In genomic region chr3:127652246-127652995, GRCh38 we compare ENCODE assay signal across 8 cellular contexts. TPM values are rescaled to one million over a fixed set of nuclear protein-coding genes. Genes with fewer than 3 reads are reported as not detected.
A peak's percentile ranks its signal among the peaks of the same experiment; 100 is the strongest.
DNase-seq lines count a peak whose midpoint lies in the region; ATAC-seq, FAIRE-seq and TF ChIP-seq lines count a peak whose summit lies in the region.

No MANE protein-coding gene starts in this region.

- H3K27me3 Mint-ChIP-seq in stimulated activated naive B cell treated with anti-CD40 and anti-IgM and Interleukin-4, amounts not matched to agents 10 μg/mL and 1 μg/mL and 100 μg/mL, for 72 hours, result no peaks in the 10 kb centered on the region

- no TSS peak for BruUV-seq in HCT116 (replicated peaks; lab: Mats Ljungman, UMichigan)

- intact Hi-C loops in HCT116 (cut with micrococcal nuclease) (loop anchor here (1.0 to 10.0 kb wide), 4 partner anchors 179 to 481 kb away; no protein-coding TSS in a partner anchor), kidney (cut with DNase I) (no loop called here)

- no peaks in the 10 kb centered on the region for H3K36me3 ChIP-seq in HCT116 (ENCODE audit: control insufficient read depth in 1 of 2, insufficient read depth in 2 of 2, low read length in 2 of 2)
- H3K36me3 ChIP-seq in bronchial epithelial cell (ENCODE audit: control insufficient read depth, insufficient read depth, low read length), result no peaks in the 10 kb centered on the region
- H3K36me3 ChIP-seq in kidney (ENCODE audit: control insufficient read depth in 1 of 2, insufficient read depth in 2 of 2, low read length in 2 of 2), result no peaks in the 10 kb centered on the region

- RAD21 ChIA-PET in HCT116 (lab: Charles Lee; ENCODE audit: low non-redundant PET in 1 of 2, low total read pairs in 2 of 2, uncharacterized antibody in 2 of 2, unreplicated experiment in 2 of 2), result interaction anchor here (0.6 to 1.1 kb wide), 2 partner anchors 42 to 397 kb away, joined by 6 read pairs; no protein-coding TSS in a partner anchor

- ATAC-seq in HCT116 (peak; percentile 94), GM21447 (IDR thresholded peaks at IDR 0.05; ENCODE audit: unreplicated experiment) (no peak), GM21381 (IDR thresholded peaks at IDR 0.05; ENCODE audit: unreplicated experiment) (no peak)
- ATAC-seq in stimulated activated naive B cell treated with anti-CD40 and anti-IgM and Interleukin-4, amounts not matched to agents 10 μg/mL and 1 μg/mL and 100 μg/mL, for 72 hours (replicated peaks), result peak; percentile 69 to 88

- no peaks in the 10 kb centered on the region for H3K36me3 Mint-ChIP-seq in stimulated activated naive B cell treated with anti-CD40 and anti-IgM and Interleukin-4, amounts not matched to agents 10 μg/mL and 1 μg/mL and 100 μg/mL, for 72 hours

- H3K27me3 ChIP-seq in HCT116 (ENCODE audit: insufficient read depth, low read length) (no peaks in the 10 kb centered on the region), bronchial epithelial cell (ENCODE audit: control insufficient read depth, insufficient read depth, low read length) (no peaks in the 10 kb centered on the region)

- POLR2A ChIA-PET in HCT116 (lab: Charles Lee), result no interaction called here

- H2AFZ ChIP-seq in HCT116 (ENCODE audit: low read depth, low read length, poor library complexity, severe bottlenecking), result no peak overlapping the region

- H3K4me3 ChIP-seq in HCT116 (replicated peaks in 1 of 2; ENCODE audit: low read depth in 1 of 2, low read length in 2 of 2) (no peak overlapping the region), bronchial epithelial cell (ENCODE audit: low read depth, low read length) (no peak overlapping the region), kidney (ENCODE audit: low read length in 2 of 2) (no peak overlapping the region)

- peak; percentile 97 for TF ChIP-seq RAD21 in HCT116 (IDR thresholded peaks at IDR 0.05; ENCODE audit: low read depth)

- peaks cover 0 to 5% of the 10 kb centered on the region in 2 donors for H3K4me1 Mint-ChIP-seq in stimulated activated naive B cell treated with anti-CD40 and anti-IgM and Interleukin-4, amounts not matched to agents 10 μg/mL and 1 μg/mL and 100 μg/mL, for 72 hours

- no peak overlapping the region for H3K4me2 ChIP-seq in HCT116 (ENCODE audit: low read length)

- no peaks in the 10 kb centered on the region for H4K20me1 ChIP-seq in HCT116 (ENCODE audit: insufficient read depth)

- H3K27ac ChIP-seq in HCT116 (ENCODE audit: low read depth, low read length), result no peak overlapping the region
- H3K27ac ChIP-seq in kidney (ENCODE audit: low read depth in 2 of 2, low read length in 2 of 2), result no peak overlapping the region

- no peak overlapping the region for H3K9ac ChIP-seq in HCT116 (ENCODE audit: low read length)
- no peak overlapping the region for H3K9ac ChIP-seq in kidney (ENCODE audit: low read length in 2 of 2)

- H3K9me3 ChIP-seq in HCT116 (ENCODE audit: control insufficient read depth in 1 of 2, insufficient read depth in 1 of 2, low read depth in 1 of 2, low read length in 2 of 2) (no peaks in the 10 kb centered on the region), kidney (ENCODE audit: control insufficient read depth in 1 of 2, low read length in 2 of 2) (no peaks in the 10 kb centered on the region)

- no peaks in the 10 kb centered on the region for H3K9me2 ChIP-seq in HCT116 (ENCODE audit: insufficient read depth)

- H3K27ac Mint-ChIP-seq in stimulated activated naive B cell treated with anti-CD40 and anti-IgM and Interleukin-4, amounts not matched to agents 10 μg/mL and 1 μg/mL and 100 μg/mL, for 72 hours, result peak overlapping the region; percentile 56

- H3K4me1 ChIP-seq in HCT116 (ENCODE audit: control insufficient read depth in 1 of 2, insufficient read depth in 2 of 2, low read length in 2 of 2) (peaks cover 3 to 15% of the 10 kb centered on the region in 2 experiments), kidney (ENCODE audit: control insufficient read depth in 1 of 2, insufficient read depth in 1 of 2, low read depth in 1 of 2, low read length in 2 of 2) (peaks cover 4 to 9% of the 10 kb centered on the region in 2 donors)

- no peaks in the 10 kb centered on the region for H3K79me2 ChIP-seq in HCT116 (ENCODE audit: insufficient read depth, low read length)

- TF ChIP-seq POLR2A in HCT116 (IDR thresholded peaks at IDR 0.05; ENCODE audit: borderline replicate concordance, extremely low read depth, insufficient read depth, insufficient read length), result no peak

- peak; percentile 37 for DNase-seq in DMS53 treated with DMSO at 0.1 percent for 48 hours (lab: John Stamatoyannopoulos, UW; ENCODE audit: unreplicated experiment)
- peak; percentile 41 for DNase-seq in HCT116 (ENCODE audit: low read depth, low spot score)
- DNase-seq in OCI-M1 (lab: John Stamatoyannopoulos, UW), result peak; percentile 62
- DNase-seq in bronchial epithelial cell (ENCODE audit: low read depth), result peak; percentile 28
- no peak for DNase-seq in kidney
- DNase-seq in stimulated activated naive B cell treated with anti-CD40 and anti-IgM and Interleukin-4, amounts not matched to agents 10 μg/mL and 1 μg/mL and 100 μg/mL, for 72 hours, result peak; percentile 12

- CTCF ChIA-PET in HCT116 (lab: Charles Lee), result interaction anchor here (1.2 to 2.1 kb wide), 6 partner anchors 9 to 481 kb away, joined by 3 to 6 read pairs (median 4); no protein-coding TSS in a partner anchor

- H3K4me3 Mint-ChIP-seq in stimulated activated naive B cell treated with anti-CD40 and anti-IgM and Interleukin-4, amounts not matched to agents 10 μg/mL and 1 μg/mL and 100 μg/mL, for 72 hours, result no peak overlapping the region

- H3K9me3 Mint-ChIP-seq in stimulated activated naive B cell treated with anti-CD40 and anti-IgM and Interleukin-4, amounts not matched to agents 10 μg/mL and 1 μg/mL and 100 μg/mL, for 72 hours, result no peaks in the 10 kb centered on the region

- FAIRE-seq in bronchial epithelial cell (lab: Jason Lieb, UNC) (no peak), kidney (lab: Jason Lieb, UNC) (no peak)

- peak; percentile 82 to 94 (median 91) for TF ChIP-seq CTCF in HCT116 (IDR thresholded peaks at IDR 0.05 in 2 of 3, conservative IDR thresholded peaks at IDR 0.05 in 1 of 3; ENCODE audit: borderline replicate concordance in 1 of 3, insufficient read depth in 1 of 3, low read depth in 2 of 3, low read length in 2 of 3)
- TF ChIP-seq CTCF in bronchial epithelial cell (IDR thresholded peaks at IDR 0.05; ENCODE audit: insufficient read depth, low read length, severe bottlenecking), result peak; percentile 89
- TF ChIP-seq CTCF in kidney (IDR thresholded peaks at IDR 0.05; ENCODE audit: borderline replicate concordance, extremely low read depth, insufficient read depth), result peak; percentile 74

TF ChIP-seq in HCT116, 20 proteins besides CTCF, POLR2A, EP300 and RAD21:
- TF ChIP-seq POLR2AphosphoS5 (IDR thresholded peaks at IDR 0.05; ENCODE audit: low read depth, low read length) (no peak), EZH2phosphoT487 (IDR thresholded peaks at IDR 0.05; ENCODE audit: borderline replicate concordance) (no peak), ZFX (IDR thresholded peaks at IDR 0.05) (no peak)
- TF ChIP-seq, protein P1, sequence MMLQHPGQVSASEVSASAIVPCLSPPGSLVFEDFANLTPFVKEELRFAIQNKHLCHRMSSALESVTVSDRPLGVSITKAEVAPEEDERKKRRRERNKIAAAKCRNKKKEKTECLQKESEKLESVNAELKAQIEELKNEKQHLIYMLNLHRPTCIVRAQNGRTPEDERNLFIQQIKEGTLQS (IDR thresholded peaks at IDR 0.05), result no peak

RNA-seq across cellular contexts. Expression of gene ABTB1, which starts 20.3 kb away (rescaled TPM):
- 19.4 TPM for total RNA-seq in HCT116 (2021; ENCODE audit: unreplicated experiment)
- polyA plus RNA-seq in HCT116 (2012), result 16.2 and 19.6 TPM in 2 replicates
- total RNA-seq in bronchial epithelial cell, result 4.7 and 5.8 TPM in 2 replicates
- 29.2 TPM for total RNA-seq in kidney
- 43.2 TPM for polyA plus RNA-seq in kidney (ENCODE audit: insufficient read depth, low read depth, low replicate concordance)

RNA-seq across cellular contexts. Expression of gene PODXL2, which starts 23.4 kb away (rescaled TPM):
- 5.7 TPM for total RNA-seq in HCT116 (2021; ENCODE audit: unreplicated experiment)
- 4.4 and 5.2 TPM in 2 replicates for polyA plus RNA-seq in HCT116 (2012)
- total RNA-seq in bronchial epithelial cell, result 1.8 and 3.4 TPM in 2 replicates
- 7.4 TPM for total RNA-seq in kidney
- polyA plus RNA-seq in kidney (ENCODE audit: insufficient read depth, low read depth, low replicate concordance), result 10.5 TPM

RNA-seq across cellular contexts. Expression of gene MCM2, which starts 54.2 kb away (rescaled TPM):
- 145 TPM for total RNA-seq in HCT116 (2021; ENCODE audit: unreplicated experiment)
- polyA plus RNA-seq in HCT116 (2012), result 88.8 and 90.6 TPM in 2 replicates
- 8.3 and 16.6 TPM in 2 replicates for total RNA-seq in bronchial epithelial cell
- total RNA-seq in kidney, result 8.8 TPM
- 3.3 TPM for polyA plus RNA-seq in kidney (ENCODE audit: insufficient read depth, low read depth, low replicate concordance)

Comparison
In these comparisons a context has a peak if more than half of its experiments do, and no peak if none do; other contexts are left out.
1. ATAC-seq: peak in HCT116 (single experiment) and stimulated activated naive B cell treated with anti-CD40 and anti-IgM and Interleukin-4, amounts not matched to agents 10 μg/mL and 1 μg/mL and 100 μg/mL, for 72 hours (2 of 2); none in GM21447 (single experiment) and GM21381 (single experiment).
2. Peak in every context shown above with its lines, with median percentiles within 50 percentile points of each other: CTCF ChIP-seq.